Comparison of ENCODE assay signal across 8 cellular contexts in genomic region chr11:68213135-68213515, GRCh38. TPM values are rescaled to one million over a fixed set of nuclear protein-coding genes. Genes with fewer than 3 reads are reported as not detected.
A peak's percentile ranks its signal among the peaks of the same experiment; 100 is the strongest.
DNase-seq lines count a peak whose midpoint lies in the region; ATAC-seq and TF ChIP-seq lines count a peak whose summit lies in the region.

TSS of gene KMT5B (minus strand) at chr11:68213296. CDS start at chr11:68190076, 23,220 bp downstream.

- peak; percentile 17 for ATAC-seq in GM19035 (IDR thresholded peaks at IDR 0.05; ENCODE audit: unreplicated experiment)

- H3K27ac ChIP-seq in Karpas-422 (ENCODE audit: low read length) (peak within 1 kb of the TSS; percentile 71; the same call in 1 of the 2 replicates), epithelial cell of prostate (peak within 1 kb of the TSS; percentile 97), stomach (peak within 1 kb of the TSS; percentile 91 to 100 (median 99))

- no peak for TF ChIP-seq EP300 in stomach (IDR thresholded peaks at IDR 0.05)

- H3K27me3 ChIP-seq in Karpas-422 (ENCODE audit: low read length) (no peaks in the 10 kb centered on the region), stomach (no peaks in the 10 kb centered on the region)

- POLR2A ChIA-PET in AG04449 (lab: Yijun Ruan, JAX): interaction anchor here (1.2 kb wide), 1 partner anchor 173 kb away, joined by 3 read pairs; no protein-coding TSS in a partner anchor

- H3K4me3 ChIP-seq in AG04449 (ENCODE audit: low read depth, low read length) (peak within 1 kb of the TSS; percentile 92), Karpas-422 (ENCODE audit: low read length) (peak within 1 kb of the TSS; percentile 85), stomach (peak within 1 kb of the TSS; percentile 83 to 90 (median 90))

- H3K9ac ChIP-seq in Karpas-422 (ENCODE audit: low read length): peak within 1 kb of the TSS; percentile 86

- H3K9me2 ChIP-seq in Karpas-422 (replicated peaks; ENCODE audit: insufficient read depth, low read length): no peaks in the 10 kb centered on the region

- H3K79me2 ChIP-seq in Karpas-422 (ENCODE audit: low read length): peaks cover 36% of the 10 kb centered on the region

- H3K4me2 ChIP-seq in Karpas-422 (ENCODE audit: low read depth, low read length, poor library complexity, severe bottlenecking): peak within 1 kb of the TSS; percentile 92

- no peaks in the 10 kb centered on the region for H3K9me3 ChIP-seq in Karpas-422 (ENCODE audit: low read length)
- H3K9me3 ChIP-seq in stomach: no peaks in the 10 kb centered on the region

- WGBS in stomach, 5 donors: 0 to 2% (median 0%) methylated on average over 2 to 60 of the region's 60 CpGs

- intact Hi-C loops in stomach (cut with DNase I; ENCODE audit: low total_unique reads): no loop called here

- DNase-seq in AG04449 (ENCODE audit: low read depth, low spot score) (no peak), Karpas-422 (peak; percentile 89), epithelial cell of prostate (ENCODE audit: low read depth, low spot score) (no peak), myocyte (ENCODE audit: low read depth) (peak; percentile 55), stomach (peak; percentile 59), SHP77 (lab: John Stamatoyannopoulos, UW) (no peak)
- DNase-seq in activated CD4-positive, alpha-beta T cell treated with anti-CD3 and anti-CD28 coated beads, Interleukin-2, amount 50 U/mL, for 48 hours: peak; percentile 66 to 71

- TF ChIP-seq POLR2A in stomach (IDR thresholded peaks at IDR 0.05): no peak

- no peak for TF ChIP-seq CTCF in AG04449 (IDR thresholded peaks at IDR 0.05; ENCODE audit: insufficient read depth, low read length, missing control alignments)
- no peak for TF ChIP-seq CTCF in stomach (IDR thresholded peaks at IDR 0.05)

- CTCF ChIA-PET in AG04449 (lab: Yijun Ruan, JAX): interaction anchor here (5.7 to 8.3 kb wide), 2 partner anchors 20 to 85 kb away, joined by 84 to 155 read pairs; no protein-coding TSS in a partner anchor

- H4K20me1 ChIP-seq in Karpas-422 (ENCODE audit: insufficient read depth, low read depth, low read length): peaks cover 43% of the 10 kb centered on the region

- no peaks in the 10 kb centered on the region for H3K36me3 ChIP-seq in Karpas-422 (ENCODE audit: insufficient read depth, low read length)
- no peaks in the 10 kb centered on the region for H3K36me3 ChIP-seq in stomach

- peak within 1 kb of the TSS; percentile 96 for H2AFZ ChIP-seq in Karpas-422 (ENCODE audit: low read length)

- H3K4me1 ChIP-seq in Karpas-422 (ENCODE audit: low read length): peaks cover 28% of the 10 kb centered on the region
- peaks cover 58 to 65% (median 63%) of the 10 kb centered on the region in 4 donors for H3K4me1 ChIP-seq in stomach

RNA-seq across cellular contexts. Expression of gene KMT5B, which starts in this region (rescaled TPM):
- 20.9 and 21.2 TPM in 2 replicates for total RNA-seq in Karpas-422 (2014; rRNA removed; shearing (Covaris generic); ENCODE audit: low replicate concordance)
- total RNA-seq in myocyte (40.6 and 42.3 TPM in 2 replicates), stomach (10 to 100 TPM; 17.4 to 52.7 (median 31.6) TPM)
- 15.8 TPM for polyA plus RNA-seq in myocyte (2012)
- polyA plus RNA-seq in stomach: 10 to 100 TPM; 14.3 to 20.6 (median 14.8) TPM

Comparison
In these comparisons a context has a peak if more than half of its experiments do, and no peak if none do; other contexts are left out.
1. DNase-seq: peak in Karpas-422 (single experiment), activated CD4-positive, alpha-beta T cell treated with anti-CD3 and anti-CD28 coated beads, Interleukin-2, amount 50 U/mL, for 48 hours (2 of 2), myocyte (single experiment) and stomach (single experiment); none in AG04449 (single experiment), epithelial cell of prostate (single experiment) and SHP77 (0 of 2).
2. Peak in every context shown above with its lines, with median percentiles within 50 percentile points of each other: H3K4me3 ChIP-seq and H3K27ac ChIP-seq.